Comparison of ENCODE assay signal across 1 cellular context in the genomic region with DNA sequence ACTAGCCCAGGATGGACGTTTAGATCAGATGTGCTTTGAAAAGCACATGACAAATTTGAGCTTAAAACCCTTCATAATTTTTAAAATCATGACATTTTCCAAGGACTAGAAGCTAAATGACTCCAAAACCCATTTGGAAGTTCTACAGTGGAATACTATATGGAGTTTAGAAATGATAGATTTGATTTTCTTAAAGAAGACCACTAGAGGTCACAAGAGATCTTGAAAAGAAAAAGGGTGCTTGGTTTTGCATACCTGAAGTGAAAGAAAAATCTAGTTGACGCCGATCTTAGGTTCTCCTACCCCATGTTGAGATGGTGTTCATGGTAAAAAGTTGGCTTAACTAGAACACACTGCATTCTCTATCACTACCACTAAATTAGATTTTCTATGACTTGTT.
TF ChIP-seq lines count a peak whose summit lies in the region.

No MANE protein-coding gene starts in this region.

TF ChIP-seq in GM12878, 131 proteins besides CTCF, POLR2A, EP300 and RAD21 (continued from another document):
- TF ChIP-seq, protein P1, sequence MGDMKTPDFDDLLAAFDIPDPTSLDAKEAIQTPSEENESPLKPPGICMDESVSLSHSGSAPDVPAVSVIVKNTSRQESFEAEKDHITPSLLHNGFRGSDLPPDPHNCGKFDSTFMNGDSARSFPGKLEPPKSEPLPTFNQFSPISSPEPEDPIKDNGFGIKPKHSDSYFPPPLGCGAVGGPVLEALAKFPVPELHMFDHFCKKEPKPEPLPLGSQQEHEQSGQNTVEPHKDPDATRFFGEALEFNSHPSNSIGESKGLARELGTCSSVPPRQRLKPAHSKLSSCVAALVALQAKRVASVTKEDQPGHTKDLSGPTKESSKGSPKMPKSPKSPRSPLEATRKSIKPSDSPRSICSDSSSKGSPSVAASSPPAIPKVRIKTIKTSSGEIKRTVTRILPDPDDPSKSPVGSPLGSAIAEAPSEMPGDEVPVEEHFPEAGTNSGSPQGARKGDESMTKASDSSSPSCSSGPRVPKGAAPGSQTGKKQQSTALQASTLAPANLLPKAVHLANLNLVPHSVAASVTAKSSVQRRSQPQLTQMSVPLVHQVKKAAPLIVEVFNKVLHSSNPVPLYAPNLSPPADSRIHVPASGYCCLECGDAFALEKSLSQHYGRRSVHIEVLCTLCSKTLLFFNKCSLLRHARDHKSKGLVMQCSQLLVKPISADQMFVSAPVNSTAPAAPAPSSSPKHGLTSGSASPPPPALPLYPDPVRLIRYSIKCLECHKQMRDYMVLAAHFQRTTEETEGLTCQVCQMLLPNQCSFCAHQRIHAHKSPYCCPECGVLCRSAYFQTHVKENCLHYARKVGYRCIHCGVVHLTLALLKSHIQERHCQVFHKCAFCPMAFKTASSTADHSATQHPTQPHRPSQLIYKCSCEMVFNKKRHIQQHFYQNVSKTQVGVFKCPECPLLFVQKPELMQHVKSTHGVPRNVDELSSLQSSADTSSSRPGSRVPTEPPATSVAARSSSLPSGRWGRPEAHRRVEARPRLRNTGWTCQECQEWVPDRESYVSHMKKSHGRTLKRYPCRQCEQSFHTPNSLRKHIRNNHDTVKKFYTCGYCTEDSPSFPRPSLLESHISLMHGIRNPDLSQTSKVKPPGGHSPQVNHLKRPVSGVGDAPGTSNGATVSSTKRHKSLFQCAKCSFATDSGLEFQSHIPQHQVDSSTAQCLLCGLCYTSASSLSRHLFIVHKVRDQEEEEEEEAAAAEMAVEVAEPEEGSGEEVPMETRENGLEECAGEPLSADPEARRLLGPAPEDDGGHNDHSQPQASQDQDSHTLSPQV (IDR thresholded peaks at IDR 0.05): no peak
- TF ChIP-seq SMC3 (IDR thresholded peaks at IDR 0.05; ENCODE audit: borderline replicate concordance, low read length) (peak; percentile 64; the same call in 1 of the 2 replicates), POU2F2 (IDR thresholded peaks at IDR 0.05; ENCODE audit: borderline replicate concordance, low read depth, low read length) (0 out of 3 replicates have a peak, but pooled peaks have one; percentile 22)
